Comparison of ENCODE assay signal across 21 cellular contexts in genomic region chr20:13223731-13224130, GRCh38. TPM values are rescaled to one million over a fixed set of nuclear protein-coding genes. Genes with fewer than 3 reads are reported as not detected.
DNase-seq lines count a peak whose midpoint lies in the region; ATAC-seq, FAIRE-seq and TF ChIP-seq lines count a peak whose summit lies in the region.
"Had no signal": no experiment of that assay in that cellular context is flagged by ENCODE, and none has a peak within 500 bp of the region (broad histone marks: within the 10 kb centered on the region; RNA-seq: fewer than 3 reads in every experiment).

No MANE protein-coding gene starts in this region.

- WGBS in A549 (ENCODE audit: missing lambda C conversion rate) = 91% methylated on average over 3 of the region's 3 CpGs
- 34 to 35% methylated on average over 3 of the region's 3 CpGs for WGBS in transverse colon (ENCODE audit: low coverage in 1 of 2), 2 donors

- H3K27me3 Mint-ChIP-seq in T-helper 17 cell = peaks cover 13% of the 10 kb centered on the region

- H3K4me3 ChIP-seq in A549 (no peak overlapping the region), osteoblast (ENCODE audit: insufficient read depth, low read length) (no peak overlapping the region), transverse colon (no peak overlapping the region)
- H3K4me3 ChIP-seq: GM23248, HAP-1 had no signal

- TF ChIP-seq RAD21 in A549 (conservative IDR thresholded peaks at IDR 0.05 in 1 of 2, IDR thresholded peaks at IDR 0.05 in 1 of 2) = no peak

- H3K4me1 ChIP-seq in A549 (peaks cover 11% of the 10 kb centered on the region; the same call in 2 of the 3 replicates), osteoblast (ENCODE audit: insufficient read depth, low read length) (peaks cover 3% of the 10 kb centered on the region), transverse colon (peaks cover 7 to 22% (median 20%) of the 10 kb centered on the region in 4 donors)

- no peak overlapping the region for H2AFZ ChIP-seq in osteoblast (ENCODE audit: low read length)
- H2AFZ ChIP-seq: GM23248 had no signal

- TF ChIP-seq CTCF in A549 (IDR thresholded peaks at IDR 0.05) (no peak), osteoblast (IDR thresholded peaks at IDR 0.05; ENCODE audit: extremely low read depth, low read depth, low read length) (no peak), transverse colon (IDR thresholded peaks at IDR 0.05) (no peak)

- H3K27me3 ChIP-seq in osteoblast (ENCODE audit: insufficient read depth, low read length) = peaks cover 38% of the 10 kb centered on the region
- H3K27me3 ChIP-seq in transverse colon = peaks cover 73% of the 10 kb centered on the region

- in situ Hi-C loops in transverse colon (cut with MboI; ENCODE audit: low pct_ligation_motif_present in 1 of 4, low pct_unique_long_range_greater_than_20kb in 1 of 4, low sequenced_read_pairs in 3 of 4) = no loop called here

- CTCF ChIA-PET in A549 (lab: Yijun Ruan, JAX) = interaction anchor here (0.9 kb wide), 1 partner anchor 38 kb away, joined by 3 read pairs; no protein-coding TSS in a partner anchor

- H3K36me3 Mint-ChIP-seq in T-helper 17 cell (ENCODE audit: low read depth) = no peaks in the 10 kb centered on the region
- H3K36me3 Mint-ChIP-seq: CD8-positive, alpha-beta memory T cell had no signal

- intact Hi-C loops in transverse colon (cut with DNase I; ENCODE audit: low total_unique reads) = no loop called here

- no peak overlapping the region for H3K27ac Mint-ChIP-seq in T-helper 17 cell
- H3K27ac Mint-ChIP-seq: CD8-positive, alpha-beta memory T cell had no signal

- H3K36me3 ChIP-seq in osteoblast (ENCODE audit: insufficient read depth, low read length) = no peaks in the 10 kb centered on the region
- no peaks in the 10 kb centered on the region for H3K36me3 ChIP-seq in transverse colon
- H3K36me3 ChIP-seq: HAP-1 had no signal

- no peaks in the 10 kb centered on the region for H4K20me1 ChIP-seq in osteoblast (ENCODE audit: insufficient read depth, low read length)

- TF ChIP-seq POLR2A in A549 (IDR thresholded peaks at IDR 0.05; ENCODE audit: low read length) = no peak
- no peak for TF ChIP-seq POLR2A in transverse colon (IDR thresholded peaks at IDR 0.05)

- FAIRE-seq in A549 (lab: Jason Lieb, UNC) = peak; percentile 83
- FAIRE-seq: GM12891, GM19239 had no signal

- peak overlapping the region; percentile 19 for H3K4me3 Mint-ChIP-seq in T-helper 17 cell

- no peaks in the 10 kb centered on the region for H3K79me2 ChIP-seq in osteoblast (ENCODE audit: insufficient read depth, low read length)

- TF ChIP-seq EP300 in A549 (IDR thresholded peaks at IDR 0.05) (no peak), transverse colon (IDR thresholded peaks at IDR 0.05; ENCODE audit: low read depth) (no peak)

- H3K27ac ChIP-seq in A549 (no peak overlapping the region), osteoblast (ENCODE audit: low read depth, low read length) (no peak overlapping the region), transverse colon (no peak overlapping the region)
- H3K27ac ChIP-seq: GM23248, HL-60, KMS-11 had no signal

- H3K4me1 Mint-ChIP-seq in T-helper 17 cell = peaks cover 17% of the 10 kb centered on the region

- DNase-seq in NCI-H82 (lab: John Stamatoyannopoulos, UW) (peak; percentile 8), NCI-H82 treated with DMSO at 0.1 percent for 48 hours (lab: John Stamatoyannopoulos, UW; ENCODE audit: unreplicated experiment) (no peak), A549 (ENCODE audit: low read depth in 1 of 2, low spot score in 1 of 2) (no peak), T-helper 17 cell (no peak), osteoblast (ENCODE audit: insufficient read length, low spot score, missing footprints) (peak; percentile 73), transverse colon (no peak), SW 1271 (lab: John Stamatoyannopoulos, UW) (no peak)
- DNase-seq: CD8-positive, alpha-beta memory T cell; DMS53; GM23248; MV-4-11; NCI-H1694 treated with DMSO at 0.1 percent for 48 hours; NCI-H510A; OCI-M1; SHP77 had no signal

- POLR2A ChIA-PET in A549 (lab: Yijun Ruan, JAX) = no interaction called here

- ATAC-seq in A549 = no peak
- ATAC-seq in T-helper 17 cell = no peak

- H3K4me2 ChIP-seq in A549 = no peak overlapping the region
- H3K4me2 ChIP-seq in osteoblast (ENCODE audit: insufficient read depth, low read length) = no peak overlapping the region
- H3K4me2 ChIP-seq: KMS-11 had no signal

- peaks cover 22% of the 10 kb centered on the region; the same call in 2 of the 3 replicates for H3K9me3 ChIP-seq in A549
- H3K9me3 ChIP-seq in T-helper 17 cell (ENCODE audit: control insufficient read depth, low read length, poor library complexity, severe bottlenecking) = no peaks in the 10 kb centered on the region
- no peaks in the 10 kb centered on the region for H3K9me3 ChIP-seq in osteoblast (ENCODE audit: low read depth, low read length)
- H3K9me3 ChIP-seq in transverse colon = no peaks in the 10 kb centered on the region
- H3K9me3 ChIP-seq: HAP-1 had no signal

TF ChIP-seq in A549, 52 proteins besides CTCF, POLR2A, EP300 and RAD21:
- TF ChIP-seq, protein P1, sequence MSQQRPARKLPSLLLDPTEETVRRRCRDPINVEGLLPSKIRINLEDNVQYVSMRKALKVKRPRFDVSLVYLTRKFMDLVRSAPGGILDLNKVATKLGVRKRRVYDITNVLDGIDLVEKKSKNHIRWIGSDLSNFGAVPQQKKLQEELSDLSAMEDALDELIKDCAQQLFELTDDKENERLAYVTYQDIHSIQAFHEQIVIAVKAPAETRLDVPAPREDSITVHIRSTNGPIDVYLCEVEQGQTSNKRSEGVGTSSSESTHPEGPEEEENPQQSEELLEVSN (IDR thresholded peaks at IDR 0.05; ENCODE audit: borderline replicate concordance, low read depth) = no peak
- TF ChIP-seq EHF (CRISPR knock-in tag; IDR thresholded peaks at IDR 0.05) (no peak), CEBPB (IDR thresholded peaks at IDR 0.05) (no peak)
TF ChIP-seq in A549: peak in this region for 0.

RNA-seq across cellular contexts. Expression of gene ISM1, which starts 2.7 kb away (rescaled TPM):
- polyA plus RNA-seq in A549 (2011; rRNA removed) (0.18 and 0.30 TPM in 2 replicates), A549 (2017; fragmentation: RNase III; extraction: RNeasy Plus Mini Kit Qiagen cat#74134 plus additional on column Dnase treatment) (0.39 to 0.50 TPM (median 0.45 TPM) in 3 replicates)
- 0.19 and 0.25 TPM in 2 replicates for polyA plus RNA-seq in A549 (2012; cell fraction: cytosol; rRNA removed)
- polyA plus RNA-seq in A549 (2012; cell fraction: nucleus; rRNA removed) = 0.06 and 0.19 TPM in 2 replicates
- polyA minus RNA-seq in A549 (2011; rRNA and poly(A)+ RNA removed) = 0.29 and 0.41 TPM in 2 replicates
- total RNA-seq in T-helper 17 cell (1 to 10 TPM; 3.2 to 7.8 TPM), osteoblast (4.0 and 8.3 TPM in 2 replicates), transverse colon (under 1 TPM in 2 of 4 donors, not detected in 2; 0.55 to 0.64 TPM)
- total RNA-seq: A172, GM23248 had no signal

Comparison
In these comparisons a context has a peak if more than half of its experiments do, and no peak if none do; other contexts are left out.
1. DNase-seq: peak in NCI-H82 (single experiment) and osteoblast (single experiment); none in NCI-H82 treated with DMSO at 0.1 percent for 48 hours (single experiment), A549 (0 of 2), T-helper 17 cell (0 of 3), transverse colon (single experiment) and SW 1271 (0 of 2).